ENCODE assay signal across 8 cellular contexts in the genomic region with DNA sequence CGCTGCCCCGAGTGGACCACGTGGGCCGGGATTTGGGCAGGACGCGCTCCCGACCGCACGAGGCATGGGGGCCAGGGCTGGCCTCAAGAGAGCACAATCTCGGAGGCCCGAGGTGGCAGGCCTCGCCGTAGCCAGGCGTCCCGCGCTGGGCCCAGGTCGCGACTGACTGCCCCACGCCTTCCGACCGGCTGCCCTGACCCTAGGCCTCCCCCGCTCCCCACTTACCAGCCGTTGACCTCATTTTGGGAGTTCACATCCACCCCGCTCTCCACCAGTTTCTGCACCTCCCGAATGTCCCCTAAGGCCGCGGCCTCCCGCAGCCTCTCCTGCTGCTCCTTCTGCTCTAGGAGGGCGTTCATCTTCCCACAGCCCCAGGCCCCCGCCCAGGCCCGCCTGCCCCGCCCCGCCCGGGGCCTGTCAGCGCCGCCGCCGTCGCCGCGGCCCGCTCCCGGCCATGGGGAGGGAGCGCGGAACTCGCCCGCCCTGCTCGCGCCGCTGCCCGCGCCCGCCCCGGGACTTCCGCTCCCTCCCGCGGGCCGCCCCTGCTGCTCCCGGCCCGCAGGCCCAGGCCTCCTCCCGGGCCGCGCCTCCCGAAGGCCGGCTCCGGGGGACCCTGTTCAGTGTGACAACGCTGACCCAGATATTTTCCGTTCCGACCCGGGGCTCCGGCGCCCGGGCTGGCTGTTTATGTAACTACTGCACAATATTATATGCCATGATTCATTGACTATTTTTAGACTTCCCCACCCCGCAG. TPM values are rescaled to one million over a fixed set of nuclear protein-coding genes. Genes with fewer than 3 reads are reported as not detected.
DNase-seq lines count a peak whose midpoint lies in the region; ATAC-seq and TF ChIP-seq lines count a peak whose summit lies in the region.

A gene with protein sequence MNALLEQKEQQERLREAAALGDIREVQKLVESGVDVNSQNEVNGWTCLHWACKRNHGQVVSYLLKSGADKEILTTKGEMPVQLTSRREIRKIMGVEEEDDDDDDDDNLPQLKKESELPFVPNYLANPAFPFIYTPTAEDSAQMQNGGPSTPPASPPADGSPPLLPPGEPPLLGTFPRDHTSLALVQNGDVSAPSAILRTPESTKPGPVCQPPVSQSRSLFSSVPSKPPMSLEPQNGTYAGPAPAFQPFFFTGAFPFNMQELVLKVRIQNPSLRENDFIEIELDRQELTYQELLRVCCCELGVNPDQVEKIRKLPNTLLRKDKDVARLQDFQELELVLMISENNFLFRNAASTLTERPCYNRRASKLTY (minus strand): TSS at position 619 of the 754 bp plus-strand sequence. CDS start 260 bp downstream, at position 359.

- peak within 1 kb of the TSS; percentile 99 for H3K27ac Mint-ChIP-seq in progenitor cell of endocrine pancreas

- peak; percentile 73 for DNase-seq in NCI-H146 treated with DMSO at 0.1 percent for 48 hours (lab: John Stamatoyannopoulos, UW; ENCODE audit: unreplicated experiment)
- DNase-seq in amniotic epithelial cell (ENCODE audit: low read depth) = peak; percentile 90
- DNase-seq in left cardiac atrium = peak; percentile 89
- DNase-seq in progenitor cell of endocrine pancreas (ENCODE audit: low spot score, unreplicated experiment) = peak; percentile 59
- DNase-seq in ureter (ENCODE audit: low spot score) = peak; percentile 94

- H3K36me3 Mint-ChIP-seq in progenitor cell of endocrine pancreas (ENCODE audit: insufficient read depth) = peaks cover 8% of the 10 kb centered on the region

- intact Hi-C loops in T-helper 1 cell treated with Interleukin-12 subunit alpha and Interleukin-12 subunit beta and Interleukin-4 antibody, amounts not matched to agents 30 ng/mL and 1 ng/mL, for 36 hours (cut with micrococcal nuclease) = loop anchor here (1.0 to 10.0 kb wide), 10 partner anchors 12 to 446 kb away; partner anchors contain the start of genes ACSF2, CACNA1G, EME1 and LRRC59
- intact Hi-C loops in left cardiac atrium (cut with DNase I) = no loop called here

- no peak for TF ChIP-seq CTCF in progenitor cell of endocrine pancreas (IDR thresholded peaks at IDR 0.05; ENCODE audit: unreplicated experiment)

- peak within 1 kb of the TSS; percentile 89 for H3K4me3 Mint-ChIP-seq in progenitor cell of endocrine pancreas (ENCODE audit: low read depth)

- peak; percentile 76 for ATAC-seq in HG02884 (IDR thresholded peaks at IDR 0.05; ENCODE audit: unreplicated experiment)
- peak; percentile 88 to 89 for ATAC-seq in left cardiac atrium

- peak; percentile 75 for TF ChIP-seq POLR2A in GM15510 (IDR thresholded peaks at IDR 0.05; ENCODE audit: borderline replicate concordance, extremely low read depth, insufficient read length)

- no peaks in the 10 kb centered on the region for H3K27me3 Mint-ChIP-seq in progenitor cell of endocrine pancreas

- H3K4me1 Mint-ChIP-seq in progenitor cell of endocrine pancreas (ENCODE audit: low read depth) = peaks cover 25% of the 10 kb centered on the region

- H3K9me3 Mint-ChIP-seq in progenitor cell of endocrine pancreas (ENCODE audit: low read depth) = no peaks in the 10 kb centered on the region

RNA-seq across cellular contexts. Expression of the gene that starts here (rescaled TPM):
- total RNA-seq in T-helper 1 cell treated with Interleukin-12 subunit alpha and Interleukin-12 subunit beta and Interleukin-4 antibody, amounts not matched to agents 30 ng/mL and 1 ng/mL, for 36 hours = 38.8 and 39.6 TPM in 2 replicates
- total RNA-seq in left cardiac atrium (10 to 100 TPM; 43.8 to 45.4 TPM), progenitor cell of endocrine pancreas (39.0 and 39.2 TPM in 2 replicates), ureter (42.5 TPM)

Comparison
In these comparisons a context has a peak if more than half of its experiments do, and no peak if none do; other contexts are left out.
1. Peak in every context shown above with its lines: DNase-seq and ATAC-seq.